In the genomic region with DNA sequence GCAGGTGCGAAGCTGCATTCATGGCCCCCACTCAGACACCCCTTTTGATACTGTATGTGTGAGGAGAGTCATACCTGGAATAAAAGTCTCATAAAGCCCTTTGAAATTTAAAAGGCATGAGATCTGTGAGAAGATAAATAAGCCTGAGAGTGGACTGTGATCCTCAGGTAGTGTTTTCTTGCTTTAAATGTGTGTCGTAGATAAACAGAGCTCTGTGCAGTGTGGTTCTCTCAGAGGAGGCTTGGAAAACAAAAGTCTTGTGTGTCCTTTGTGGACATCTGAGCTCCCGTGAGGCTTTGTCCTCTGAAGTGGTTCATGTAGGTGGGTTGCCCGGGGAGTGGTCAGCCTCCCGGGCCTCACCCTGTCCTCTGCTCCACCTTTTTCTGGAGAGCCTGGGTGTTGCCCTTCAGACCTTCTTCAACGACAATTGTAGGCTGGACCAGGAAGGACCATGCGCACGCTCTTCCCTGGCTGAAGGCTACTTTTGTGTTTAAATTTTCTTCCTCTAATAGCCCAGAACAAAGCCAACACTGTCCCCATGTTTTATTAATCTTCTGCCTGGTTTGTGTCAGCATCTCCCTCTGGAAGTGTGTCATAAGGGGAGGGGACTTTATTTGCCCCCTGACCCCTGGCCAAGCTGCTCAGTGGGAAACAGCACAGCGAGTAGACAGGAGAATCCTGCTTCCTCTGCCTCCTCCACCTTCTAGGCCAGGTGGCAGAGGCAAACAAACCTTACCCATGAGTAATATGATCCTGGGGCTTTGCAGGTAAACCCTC, we compare ENCODE assay signal across 9 cellular contexts.
A peak's percentile ranks its signal among the peaks of the same experiment; 100 is the strongest.
DNase-seq lines count a peak whose midpoint lies in the region; TF ChIP-seq lines count a peak whose summit lies in the region.
"Had no signal": no experiment of that assay in that cellular context is flagged by ENCODE, and none has a peak within 500 bp of the region (broad histone marks: within the 10 kb centered on the region; RNA-seq: fewer than 3 reads in every experiment).

No MANE protein-coding gene starts in this region.

- H3K9me2 ChIP-seq in OCI-LY1 (ENCODE audit: low read depth, low read length): no peaks in the 10 kb centered on the region

- no peak for TF ChIP-seq CTCF in OCI-LY1 (IDR thresholded peaks at IDR 0.05; ENCODE audit: low read length)

- DNase-seq in activated T-cell treated with anti-CD3 and anti-CD28 coated beads, Interleukin-2, amount 50 U/mL, for 24 hours: no peak
- no peak for DNase-seq in activated T-cell treated with anti-CD3 and anti-CD28 coated beads for 4 hours
- DNase-seq in iPS-NIHi11 (ENCODE audit: low spot score): peak; percentile 36
- no peak for DNase-seq in activated CD8-positive, alpha-beta memory T cell treated with anti-CD3 and anti-CD28 coated beads, Interleukin-2, amount 50 U/mL, for 48 hours
- no peak for DNase-seq in iPS-NIHi7 (ENCODE audit: extremely low spot score)
- no peak for DNase-seq in hippocampal formation (lab: John Stamatoyannopoulos, UW)
- DNase-seq: stimulated activated CD4-positive, alpha-beta T cell treated with anti-CD3 and anti-CD28 coated beads, Interleukin-2, amount 100 ng/mL, for 48 hours had no signal

- H3K4me1 ChIP-seq in OCI-LY1 (ENCODE audit: insufficient read depth, low read length, severe bottlenecking): peaks cover 98% of the 10 kb centered on the region

- peak overlapping the region; percentile 49; the same call in 1 of the 2 replicates for H3K9ac ChIP-seq in OCI-LY1 (ENCODE audit: low read length)

- peaks cover 5% of the 10 kb centered on the region; the same call in 1 of the 2 replicates for H3F3A ChIP-seq in OCI-LY1 (ENCODE audit: insufficient read depth, low read length)

- H3K27ac Mint-ChIP-seq in activated T-cell treated with anti-CD3 and anti-CD28 coated beads, Interleukin-2, amount 50 U/mL, for 24 hours: peak overlapping the region; percentile 87

- H3K4me1 Mint-ChIP-seq in activated T-cell treated with anti-CD3 and anti-CD28 coated beads, Interleukin-2, amount 50 U/mL, for 24 hours (ENCODE audit: low read depth): peaks cover 56% of the 10 kb centered on the region

- H3K27ac ChIP-seq in OCI-LY1 (ENCODE audit: low read depth, low read length, poor library complexity, severe bottlenecking) (peak overlapping the region; percentile 90), temporal lobe (ENCODE audit: low read depth, low read length) (peak overlapping the region; percentile 58)

- no peaks in the 10 kb centered on the region for H3K27me3 Mint-ChIP-seq in activated T-cell treated with anti-CD3 and anti-CD28 coated beads, Interleukin-2, amount 50 U/mL, for 24 hours

- H3K36me3 ChIP-seq in OCI-LY1 (ENCODE audit: insufficient read depth, low read length): peaks cover 52% of the 10 kb centered on the region; the same call in 1 of the 2 replicates

- H3K36me3 Mint-ChIP-seq in activated T-cell treated with anti-CD3 and anti-CD28 coated beads, Interleukin-2, amount 50 U/mL, for 24 hours (ENCODE audit: low read depth): peaks cover 39% of the 10 kb centered on the region

- H3K79me2 ChIP-seq in OCI-LY1 (ENCODE audit: insufficient read depth, low read length): peaks cover 37% of the 10 kb centered on the region

- H3K4me3 Mint-ChIP-seq in activated T-cell treated with anti-CD3 and anti-CD28 coated beads, Interleukin-2, amount 50 U/mL, for 24 hours: peak overlapping the region; percentile 46

- peak overlapping the region; percentile 63 for H3K4me2 ChIP-seq in OCI-LY1 (ENCODE audit: low read length)

- H3K27me3 ChIP-seq in OCI-LY1 (ENCODE audit: insufficient read depth, low read length): no peaks in the 10 kb centered on the region

- no peaks in the 10 kb centered on the region for H3K9me3 Mint-ChIP-seq in activated T-cell treated with anti-CD3 and anti-CD28 coated beads, Interleukin-2, amount 50 U/mL, for 24 hours

- no peaks in the 10 kb centered on the region for H3K9me3 ChIP-seq in OCI-LY1 (ENCODE audit: low read length)

- H2AFZ ChIP-seq in OCI-LY1 (ENCODE audit: low read length): no peak overlapping the region

- H4K20me1 ChIP-seq in OCI-LY1 (ENCODE audit: insufficient read depth, low read length): no peaks in the 10 kb centered on the region

- peak overlapping the region; percentile 40 for H3K4me3 ChIP-seq in OCI-LY1 (ENCODE audit: low read depth, low read length, poor library complexity, severe bottlenecking)
